In genomic region chr3:150763122-150763840, GRCh38 we compare ENCODE assay signal across 8 cellular contexts. TPM values are rescaled to one million over a fixed set of nuclear protein-coding genes. Genes with fewer than 3 reads are reported as not detected.
DNase-seq lines count a peak whose midpoint lies in the region; ATAC-seq and TF ChIP-seq lines count a peak whose summit lies in the region.

A gene with protein sequence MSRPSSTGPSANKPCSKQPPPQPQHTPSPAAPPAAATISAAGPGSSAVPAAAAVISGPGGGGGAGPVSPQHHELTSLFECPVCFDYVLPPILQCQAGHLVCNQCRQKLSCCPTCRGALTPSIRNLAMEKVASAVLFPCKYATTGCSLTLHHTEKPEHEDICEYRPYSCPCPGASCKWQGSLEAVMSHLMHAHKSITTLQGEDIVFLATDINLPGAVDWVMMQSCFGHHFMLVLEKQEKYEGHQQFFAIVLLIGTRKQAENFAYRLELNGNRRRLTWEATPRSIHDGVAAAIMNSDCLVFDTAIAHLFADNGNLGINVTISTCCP (minus strand): TSS chr3:150763169. CDS start chr3:150762849, 320 bp downstream.

- H3K4me3 ChIP-seq in ACC112 (ENCODE audit: low read depth, low read length): peak within 1 kb of the TSS; percentile 98
- peak within 1 kb of the TSS; percentile 92 for H3K4me3 ChIP-seq in WI38 (ENCODE audit: low read depth, low read length)
- peak within 1 kb of the TSS; percentile 59 to 96 (median 87) for H3K4me3 ChIP-seq in mammary epithelial cell (replicated peaks in 1 of 3; ENCODE audit: insufficient read depth in 1 of 3, low read depth in 2 of 3, low read length in 3 of 3)

- H4K20me1 ChIP-seq in mammary epithelial cell (ENCODE audit: insufficient read depth, low read length): peaks cover 2% of the 10 kb centered on the region

- no TSS peak for BruUV-seq in mammary epithelial cell (replicated peaks; lab: Mats Ljungman, UMichigan)

- H3K27me3 ChIP-seq in ACC112 (ENCODE audit: insufficient read depth, low read length) (no peaks in the 10 kb centered on the region), mammary epithelial cell (ENCODE audit: insufficient read depth, low read length) (no peaks in the 10 kb centered on the region)

- no CpG with 5 or more reads among the region's 70 CpGs for WGBS in mammary epithelial cell (ENCODE audit: low coverage, missing lambda C conversion rate)

- intact Hi-C loops in mammary epithelial cell (cut with micrococcal nuclease): loop anchor here (1.0 to 5.0 kb wide), 4 partner anchors 18 to 216 kb away; partner anchors contain the start of genes EIF2A and SERP1

- peak within 1 kb of the TSS; percentile 93 to 100 (median 98) for H3K4me3 Mint-ChIP-seq in immature natural killer cell

- H3K36me3 ChIP-seq in ACC112 (ENCODE audit: insufficient read depth, low read length): peaks cover 5% of the 10 kb centered on the region; the same call in 1 of the 2 replicates
- no peaks in the 10 kb centered on the region for H3K36me3 ChIP-seq in mammary epithelial cell (ENCODE audit: insufficient read depth, low read length)

- peaks cover 43 to 54% of the 10 kb centered on the region in 2 donors for H3K4me1 Mint-ChIP-seq in immature natural killer cell

- H3K27me3 Mint-ChIP-seq in immature natural killer cell (ENCODE audit: low read depth in 3 of 3): peaks cover 10 to 15% (median 11%) of the 10 kb centered on the region in 3 donors

- peak within 1 kb of the TSS; percentile 97 for H2AFZ ChIP-seq in ACC112 (ENCODE audit: low read length, unreplicated experiment)
- H2AFZ ChIP-seq in mammary epithelial cell (ENCODE audit: low read depth, low read length): peak within 1 kb of the TSS; percentile 96

- no peaks in the 10 kb centered on the region for H3K9me3 Mint-ChIP-seq in immature natural killer cell

- CTCF ChIA-PET in mammary epithelial cell (lab: Charles Lee; ENCODE audit: low non-redundant PET): interaction anchor here (0.6 to 1.1 kb wide), 4 partner anchors 55 to 954 kb away, joined by 4 to 27 read pairs (median 4); no protein-coding TSS in a partner anchor

- H3K4me1 ChIP-seq in ACC112 (ENCODE audit: control insufficient read depth, insufficient read depth, low read length, unreplicated experiment): peaks cover 32% of the 10 kb centered on the region
- peaks cover 30% of the 10 kb centered on the region for H3K4me1 ChIP-seq in mammary epithelial cell (ENCODE audit: insufficient read depth, low read length)

- peak; percentile 79 for DNase-seq in NCI-H2196 treated with DMSO at 0.1 percent for 48 hours (lab: John Stamatoyannopoulos, UW; ENCODE audit: unreplicated experiment)
- peak; percentile 95 for DNase-seq in mammary epithelial cell
- peak; percentile 92 to 95 (median 94) for DNase-seq in immature natural killer cell
- peak; percentile 80 for DNase-seq in smooth muscle cell of the brain vasculature (ENCODE audit: low read depth, low spot score)

- H3K9me3 ChIP-seq in mammary epithelial cell (replicated peaks; ENCODE audit: insufficient read depth, low read length): no peaks in the 10 kb centered on the region

- peak within 1 kb of the TSS; percentile 93 for H3K9ac ChIP-seq in mammary epithelial cell (ENCODE audit: insufficient read depth, low read length)

- peak within 1 kb of the TSS; percentile 90 for H3K4me2 ChIP-seq in mammary epithelial cell (ENCODE audit: insufficient read depth, low read depth, low read length)

- H3K36me3 Mint-ChIP-seq in immature natural killer cell: peaks cover 0 to 1% (median under 1%) of the 10 kb centered on the region in 3 donors

- TF ChIP-seq CTCF in WI38 (IDR thresholded peaks at IDR 0.05; ENCODE audit: low read depth, low read length): no peak
- TF ChIP-seq CTCF in mammary epithelial cell (conservative IDR thresholded peaks at IDR 0.05 in 1 of 2, IDR thresholded peaks at IDR 0.05 in 1 of 2; ENCODE audit: extremely low read depth in 1 of 2, insufficient read depth in 1 of 2, low read depth in 1 of 2, low read length in 2 of 2): no peak

- in situ Hi-C loops in mammary epithelial cell (cut with MboI; ENCODE audit: low sequenced_read_pairs in 2 of 2): no loop called here

- H3K27ac ChIP-seq in ACC112 (ENCODE audit: low read depth, low read length): peak within 1 kb of the TSS; percentile 94
- peak within 1 kb of the TSS; percentile 75 for H3K27ac ChIP-seq in mammary epithelial cell (ENCODE audit: insufficient read depth, low read depth, low read length)

- H3K79me2 ChIP-seq in ACC112 (ENCODE audit: control insufficient read depth, insufficient read depth, low read length, unreplicated experiment) (peaks cover 40% of the 10 kb centered on the region), mammary epithelial cell (ENCODE audit: insufficient read depth, low read length) (peaks cover 41% of the 10 kb centered on the region)

- ATAC-seq in GM18867 (IDR thresholded peaks at IDR 0.05; ENCODE audit: unreplicated experiment) (peak; percentile 64), HG03103 (IDR thresholded peaks at IDR 0.05; ENCODE audit: low read depth, unreplicated experiment) (peak; percentile 43)

- H3K27ac Mint-ChIP-seq in immature natural killer cell: peak within 1 kb of the TSS; percentile 98 to 100 (median 100)

- dilution Hi-C loops in mammary epithelial cell (cut with HindIII; ENCODE audit: low sequenced_read_pairs): no loop called here

RNA-seq across cellular contexts. Expression of the gene that starts here (rescaled TPM):
- total RNA-seq in mammary epithelial cell: 10 to 100 TPM; 23.7 to 30.5 TPM
- polyA plus RNA-seq in mammary epithelial cell (23.9 TPM), immature natural killer cell (10 to 100 TPM; 22.7 to 29.1 (median 25.5) TPM)
- 91.7 TPM for polyA minus RNA-seq in mammary epithelial cell

Comparison
In these comparisons a context has a peak if more than half of its experiments do, and no peak if none do; other contexts are left out.
1. Peak in every context shown above with its lines: DNase-seq, ATAC-seq, H3K4me3 ChIP-seq and H3K27ac ChIP-seq.